In the genomic region with DNA sequence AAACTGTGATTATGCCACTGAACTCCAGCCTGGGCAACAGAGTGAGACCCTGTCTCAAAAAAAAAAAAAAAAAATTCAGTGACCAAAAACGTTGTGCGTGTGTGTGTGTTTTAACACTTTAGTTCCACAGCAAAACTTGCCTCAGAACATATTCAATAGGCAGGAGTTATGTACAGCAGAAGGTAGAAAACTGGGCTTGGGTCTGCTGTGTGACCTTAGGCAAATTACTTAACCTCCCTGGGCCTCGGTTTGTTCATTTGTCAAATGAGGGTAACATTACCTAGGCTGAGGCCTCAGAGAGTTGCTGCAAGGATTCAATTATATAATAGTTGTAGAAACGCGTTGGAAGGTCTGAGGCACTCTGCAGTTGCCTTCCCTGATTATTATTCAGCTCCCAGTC, we compare ENCODE assay signal across 11 cellular contexts. TPM values are rescaled to one million over a fixed set of nuclear protein-coding genes. Genes with fewer than 3 reads are reported as not detected.
DNase-seq lines count a peak whose midpoint lies in the region; ATAC-seq and TF ChIP-seq lines count a peak whose summit lies in the region.
"Had no signal": no experiment of that assay in that cellular context is flagged by ENCODE, and none has a peak within 500 bp of the region (broad histone marks: within the 10 kb centered on the region; RNA-seq: fewer than 3 reads in every experiment).

No MANE protein-coding gene starts in this region.

- H3K79me2 ChIP-seq in ACC112 (ENCODE audit: control insufficient read depth, insufficient read depth, low read length, unreplicated experiment) (no peaks in the 10 kb centered on the region), osteoblast (ENCODE audit: insufficient read depth, low read length) (no peaks in the 10 kb centered on the region)

- H3K27me3 ChIP-seq in ACC112 (ENCODE audit: insufficient read depth, low read length) (no peaks in the 10 kb centered on the region), osteoblast (ENCODE audit: insufficient read depth, low read length) (peaks cover 2% of the 10 kb centered on the region)

- H3K4me2 ChIP-seq in osteoblast (ENCODE audit: insufficient read depth, low read length), result peak overlapping the region; percentile 93

- DNase-seq in fibroblast of villous mesenchyme (ENCODE audit: low read depth) (no peak), osteoblast (ENCODE audit: insufficient read length, low spot score, missing footprints) (peak; percentile 58), HPDE6-E6E7 (ENCODE audit: extremely low spot score) (no peak)
- no peak for DNase-seq in activated effector memory CD4-positive, alpha-beta T cell treated with Interleukin-2 at 50 U/mL for 16 hours
- DNase-seq in stimulated activated naive CD8-positive, alpha-beta T cell treated with anti-CD3 and anti-CD28 coated beads, Interleukin-15, Interleukin-2, amounts not matched to agents 100 U/mL and 50 U/mL, for 24 hours, result no peak
- DNase-seq: activated T-cell treated with anti-CD3 and anti-CD28 coated beads for 4 hours; effector memory CD8-positive, alpha-beta T cell had no signal

- peak overlapping the region; percentile 68 for H3K4me3 ChIP-seq in ACC112 (ENCODE audit: low read depth, low read length)
- peak overlapping the region; percentile 46 for H3K4me3 ChIP-seq in fibroblast of villous mesenchyme (ENCODE audit: low read depth, low read length)
- H3K4me3 ChIP-seq in osteoblast (ENCODE audit: insufficient read depth, low read length), result peak overlapping the region; percentile 65

- peak overlapping the region; percentile 84 for H2AFZ ChIP-seq in ACC112 (ENCODE audit: low read length, unreplicated experiment)
- H2AFZ ChIP-seq in osteoblast (ENCODE audit: low read length), result peak overlapping the region; percentile 90

- TF ChIP-seq CTCF in fibroblast of villous mesenchyme (IDR thresholded peaks at IDR 0.05; ENCODE audit: insufficient read depth, low read depth, low read length) (no peak), osteoblast (IDR thresholded peaks at IDR 0.05; ENCODE audit: extremely low read depth, low read depth, low read length) (no peak)

- no peaks in the 10 kb centered on the region for H4K20me1 ChIP-seq in osteoblast (ENCODE audit: insufficient read depth, low read length)

- H3K9me3 ChIP-seq in osteoblast (ENCODE audit: low read depth, low read length), result no peaks in the 10 kb centered on the region

- H3K4me1 ChIP-seq in ACC112 (ENCODE audit: control insufficient read depth, insufficient read depth, low read length, unreplicated experiment) (peaks cover 10% of the 10 kb centered on the region), osteoblast (ENCODE audit: insufficient read depth, low read length) (peaks cover 5% of the 10 kb centered on the region)

- H3K36me3 ChIP-seq in ACC112 (ENCODE audit: insufficient read depth, low read length) (no peaks in the 10 kb centered on the region), osteoblast (ENCODE audit: insufficient read depth, low read length) (no peaks in the 10 kb centered on the region)

- peak; percentile 27 for ATAC-seq in SK-N-SH treated with all-trans-retinoic acid at 6 μM for 48 hours
- ATAC-seq in stimulated activated naive CD8-positive, alpha-beta T cell treated with anti-CD3 and anti-CD28 coated beads, Interleukin-15, Interleukin-2, amounts not matched to agents 100 U/mL and 50 U/mL, for 24 hours, result no peak
- no peak for ATAC-seq in HG02884 (IDR thresholded peaks at IDR 0.05; ENCODE audit: unreplicated experiment)
- ATAC-seq: effector memory CD8-positive, alpha-beta T cell had no signal

- H3K27ac ChIP-seq in ACC112 (ENCODE audit: low read depth, low read length) (peak overlapping the region; percentile 67), osteoblast (ENCODE audit: low read depth, low read length) (peak overlapping the region; percentile 82)
- H3K27ac ChIP-seq: C4-2B had no signal

TF ChIP-seq in SK-N-SH treated with all-trans-retinoic acid at 6 μM for 48 hours, 23 proteins besides CTCF, POLR2A, EP300 and RAD21:
- TF ChIP-seq TCF4 (CRISPR knock-in tag; IDR thresholded peaks at IDR 0.05; ENCODE audit: borderline replicate concordance) (no peak), TSHZ2 (CRISPR knock-in tag; IDR thresholded peaks at IDR 0.05) (no peak), SNAI2 (CRISPR knock-in tag; IDR thresholded peaks at IDR 0.05) (no peak), OSR1 (CRISPR knock-in tag; IDR thresholded peaks at IDR 0.05) (no peak), ARNTL (CRISPR knock-in tag; IDR thresholded peaks at IDR 0.05; ENCODE audit: borderline replicate concordance, low read depth) (no peak), ZC3H10 (CRISPR knock-in tag; IDR thresholded peaks at IDR 0.05) (no peak), ZNF8 (CRISPR knock-in tag; IDR thresholded peaks at IDR 0.05) (no peak), CSRNP3 (CRISPR knock-in tag; IDR thresholded peaks at IDR 0.05) (no peak), PPARA (CRISPR knock-in tag; IDR thresholded peaks at IDR 0.05; ENCODE audit: borderline replicate concordance) (no peak), RARB (CRISPR knock-in tag; IDR thresholded peaks at IDR 0.05) (no peak), TOX (CRISPR knock-in tag; IDR thresholded peaks at IDR 0.05; ENCODE audit: borderline replicate concordance) (no peak), CSDC2 (CRISPR knock-in tag; IDR thresholded peaks at IDR 0.05) (no peak), ZFP30 (CRISPR knock-in tag; IDR thresholded peaks at IDR 0.05) (no peak), ZFP3 (CRISPR knock-in tag; IDR thresholded peaks at IDR 0.05) (no peak)
- TF ChIP-seq, protein P1, sequence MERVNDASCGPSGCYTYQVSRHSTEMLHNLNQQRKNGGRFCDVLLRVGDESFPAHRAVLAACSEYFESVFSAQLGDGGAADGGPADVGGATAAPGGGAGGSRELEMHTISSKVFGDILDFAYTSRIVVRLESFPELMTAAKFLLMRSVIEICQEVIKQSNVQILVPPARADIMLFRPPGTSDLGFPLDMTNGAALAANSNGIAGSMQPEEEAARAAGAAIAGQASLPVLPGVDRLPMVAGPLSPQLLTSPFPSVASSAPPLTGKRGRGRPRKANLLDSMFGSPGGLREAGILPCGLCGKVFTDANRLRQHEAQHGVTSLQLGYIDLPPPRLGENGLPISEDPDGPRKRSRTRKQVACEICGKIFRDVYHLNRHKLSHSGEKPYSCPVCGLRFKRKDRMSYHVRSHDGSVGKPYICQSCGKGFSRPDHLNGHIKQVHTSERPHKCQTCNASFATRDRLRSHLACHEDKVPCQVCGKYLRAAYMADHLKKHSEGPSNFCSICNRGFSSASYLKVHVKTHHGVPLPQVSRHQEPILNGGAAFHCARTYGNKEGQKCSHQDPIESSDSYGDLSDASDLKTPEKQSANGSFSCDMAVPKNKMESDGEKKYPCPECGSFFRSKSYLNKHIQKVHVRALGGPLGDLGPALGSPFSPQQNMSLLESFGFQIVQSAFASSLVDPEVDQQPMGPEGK (CRISPR knock-in tag; IDR thresholded peaks at IDR 0.05; ENCODE audit: borderline replicate concordance), result no peak
- TF ChIP-seq, protein P2, sequence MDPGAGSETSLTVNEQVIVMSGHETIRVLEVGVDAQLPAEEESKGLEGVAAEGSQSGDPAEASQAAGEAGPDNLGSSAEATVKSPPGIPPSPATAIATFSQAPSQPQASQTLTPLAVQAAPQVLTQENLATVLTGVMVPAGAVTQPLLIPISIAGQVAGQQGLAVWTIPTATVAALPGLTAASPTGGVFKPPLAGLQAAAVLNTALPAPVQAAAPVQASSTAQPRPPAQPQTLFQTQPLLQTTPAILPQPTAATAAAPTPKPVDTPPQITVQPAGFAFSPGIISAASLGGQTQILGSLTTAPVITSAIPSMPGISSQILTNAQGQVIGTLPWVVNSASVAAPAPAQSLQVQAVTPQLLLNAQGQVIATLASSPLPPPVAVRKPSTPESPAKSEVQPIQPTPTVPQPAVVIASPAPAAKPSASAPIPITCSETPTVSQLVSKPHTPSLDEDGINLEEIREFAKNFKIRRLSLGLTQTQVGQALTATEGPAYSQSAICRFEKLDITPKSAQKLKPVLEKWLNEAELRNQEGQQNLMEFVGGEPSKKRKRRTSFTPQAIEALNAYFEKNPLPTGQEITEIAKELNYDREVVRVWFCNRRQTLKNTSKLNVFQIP (CRISPR knock-in tag; IDR thresholded peaks at IDR 0.05; ENCODE audit: borderline replicate concordance, low read depth), result no peak

RNA-seq across cellular contexts. Expression of gene SCG2, which starts 10.3 kb away (rescaled TPM):
- 0.86 and 0.97 TPM in 2 replicates for total RNA-seq in fibroblast of villous mesenchyme
- 2.2 and 2.4 TPM in 2 replicates for total RNA-seq in osteoblast
